ENCODE assay signal across 10 cellular contexts in genomic region chr7:50657341-50657873, GRCh38.
DNase-seq lines count a peak whose midpoint lies in the region; ATAC-seq and TF ChIP-seq lines count a peak whose summit lies in the region.
"Had no signal": no experiment of that assay in that cellular context is flagged by ENCODE, and none has a peak within 500 bp of the region (broad histone marks: within the 10 kb centered on the region; RNA-seq: fewer than 3 reads in every experiment).

No MANE protein-coding gene starts in this region.

- H3K27ac ChIP-seq in brain microvascular endothelial cell (no peak overlapping the region), gastrocnemius medialis (peak overlapping the region; percentile 93 to 97 (median 94))

- peaks cover 30% of the 10 kb centered on the region for H3K4me1 Mint-ChIP-seq in activated T-cell treated with anti-CD3 and anti-CD28 coated beads, Interleukin-2, amount 50 U/mL, for 72 hours (ENCODE audit: low read depth)

- TF ChIP-seq CTCF in brain microvascular endothelial cell (IDR thresholded peaks at IDR 0.05; ENCODE audit: low read depth, low read length, missing control alignments) (no peak), gastrocnemius medialis (IDR thresholded peaks at IDR 0.05 in 4 of 5, conservative IDR thresholded peaks at IDR 0.05 in 1 of 5) (peak in 1 of 5 experiments; percentile 31)

- in situ Hi-C loops in brain microvascular endothelial cell (cut with HindIII; ENCODE audit: low pct_ligation_motif_present, low sequenced_read_pairs): no loop called here
- in situ Hi-C loops in gastrocnemius medialis (cut with MboI; ENCODE audit: low sequenced_read_pairs in 4 of 4): loop anchor here in 1 of 4 donors (10.0 kb wide), 1 partner anchor 153 kb away; no protein-coding TSS in a partner anchor

- no peaks in the 10 kb centered on the region for H3K36me3 Mint-ChIP-seq in activated T-cell treated with anti-CD3 and anti-CD28 coated beads, Interleukin-2, amount 50 U/mL, for 72 hours (ENCODE audit: insufficient read depth in 2 of 2)
- H3K36me3 Mint-ChIP-seq: CD4-positive, CD25-positive, alpha-beta regulatory T cell had no signal

- intact Hi-C loops in gastrocnemius medialis (cut with DNase I; ENCODE audit: low total_unique reads): loop anchor here (1.0 to 2.0 kb wide), 3 partner anchors 22 to 155 kb away; no protein-coding TSS in a partner anchor

- H3K27me3 ChIP-seq in brain microvascular endothelial cell (replicated peaks) (no peaks in the 10 kb centered on the region), gastrocnemius medialis (no peaks in the 10 kb centered on the region)

- H3K36me3 ChIP-seq in brain microvascular endothelial cell (replicated peaks) (peaks cover 23% of the 10 kb centered on the region), gastrocnemius medialis (no peaks in the 10 kb centered on the region)

- H3K4me3 ChIP-seq in brain microvascular endothelial cell (ENCODE audit: low read depth, low read length) (no peak overlapping the region), gastrocnemius medialis (peak overlapping the region in 2 of 4 donors; percentile 8 to 11)

- peaks cover 85 to 94% of the 10 kb centered on the region in 2 donors for H3K4me1 ChIP-seq in gastrocnemius medialis

- H3K9me3 ChIP-seq in gastrocnemius medialis: no peaks in the 10 kb centered on the region

- H3K9me3 Mint-ChIP-seq in activated T-cell treated with anti-CD3 and anti-CD28 coated beads, Interleukin-2, amount 50 U/mL, for 72 hours: no peaks in the 10 kb centered on the region
- H3K9me3 Mint-ChIP-seq: CD4-positive, CD25-positive, alpha-beta regulatory T cell; dendritic cell treated with granulocyte-macrophage colony-stimulating factor and Interleukin-4, amounts not matched to agents 40 ng/mL and 50 ng/mL, for 4 days had no signal

- ATAC-seq in gastrocnemius medialis: peak; percentile 53 to 62
- no peak for ATAC-seq in GM18909 (IDR thresholded peaks at IDR 0.05; ENCODE audit: poor library complexity, unreplicated experiment)
- ATAC-seq in activated T-cell treated with anti-CD3 and anti-CD28 coated beads, Interleukin-2, amount 50 U/mL, for 72 hours (replicated peaks in 1 of 2): no peak

- no peak overlapping the region for H3K4me3 Mint-ChIP-seq in activated T-cell treated with anti-CD3 and anti-CD28 coated beads, Interleukin-2, amount 50 U/mL, for 72 hours
- H3K4me3 Mint-ChIP-seq: CD4-positive, CD25-positive, alpha-beta regulatory T cell; dendritic cell treated with granulocyte-macrophage colony-stimulating factor and Interleukin-4, amounts not matched to agents 40 ng/mL and 50 ng/mL, for 4 days had no signal

- peak; percentile 12 to 51 for TF ChIP-seq POLR2A in gastrocnemius medialis (IDR thresholded peaks at IDR 0.05)

- peak; percentile 60 for DNase-seq in AG20443 (ENCODE audit: low spot score)
- DNase-seq in brain microvascular endothelial cell: peak; percentile 38
- peak; percentile 60 for DNase-seq in hepatic stellate cell (ENCODE audit: low spot score)
- peak; percentile 90 to 95 for DNase-seq in gastrocnemius medialis
- no peak for DNase-seq in NAMALWA (ENCODE audit: low spot score)
- no peak for DNase-seq in DMS79 treated with DMSO at 0.1 percent for 48 hours (lab: John Stamatoyannopoulos, UW)
- DNase-seq in activated T-cell treated with anti-CD3 and anti-CD28 coated beads, Interleukin-2, amount 50 U/mL, for 72 hours: no peak
- DNase-seq: CD4-positive, CD25-positive, alpha-beta regulatory T cell had no signal

- no peak overlapping the region for H3K27ac Mint-ChIP-seq in activated T-cell treated with anti-CD3 and anti-CD28 coated beads, Interleukin-2, amount 50 U/mL, for 72 hours
- H3K27ac Mint-ChIP-seq: CD4-positive, CD25-positive, alpha-beta regulatory T cell; dendritic cell treated with granulocyte-macrophage colony-stimulating factor and Interleukin-4, amounts not matched to agents 40 ng/mL and 50 ng/mL, for 4 days had no signal

- H3K27me3 Mint-ChIP-seq in activated T-cell treated with anti-CD3 and anti-CD28 coated beads, Interleukin-2, amount 50 U/mL, for 72 hours (ENCODE audit: low read depth): no peaks in the 10 kb centered on the region

Comparison
In these comparisons a context has a peak if more than half of its experiments do, and no peak if none do; other contexts are left out.
1. DNase-seq: peak in AG20443 (single experiment), brain microvascular endothelial cell (single experiment), hepatic stellate cell (single experiment) and gastrocnemius medialis (2 of 2); none in NAMALWA (single experiment), DMS79 treated with DMSO at 0.1 percent for 48 hours (single experiment) and activated T-cell treated with anti-CD3 and anti-CD28 coated beads, Interleukin-2, amount 50 U/mL, for 72 hours (0 of 2).
2. ATAC-seq: peak in gastrocnemius medialis (2 of 2); none in GM18909 (single experiment) and activated T-cell treated with anti-CD3 and anti-CD28 coated beads, Interleukin-2, amount 50 U/mL, for 72 hours (0 of 2).